In genomic region chr14:20468773-20469241, GRCh38 we compare ENCODE assay signal across 1 cellular context.
TF ChIP-seq lines count a peak whose summit lies in the region.

No MANE protein-coding gene starts in this region.

TF ChIP-seq in H1, 55 proteins besides CTCF, POLR2A, EP300 and RAD21:
- TF ChIP-seq TAF1 (IDR thresholded peaks at IDR 0.05; ENCODE audit: low read depth, low read length) (no peak), SIX5 (IDR thresholded peaks at IDR 0.05; ENCODE audit: low read depth, low read length) (no peak), SP2 (IDR thresholded peaks at IDR 0.05; ENCODE audit: low read length) (no peak), SAP30 (IDR thresholded peaks at IDR 0.05; ENCODE audit: insufficient read depth, insufficient replicate concordance, low read length) (no peak), SIN3A (conservative IDR thresholded peaks at IDR 0.05 in 1 of 2, IDR thresholded peaks at IDR 0.05 in 1 of 2; ENCODE audit: low read depth in 1 of 2, low read length in 2 of 2) (no peak), KDM5A (IDR thresholded peaks at IDR 0.05; ENCODE audit: low read length) (no peak), BACH1 (IDR thresholded peaks at IDR 0.05; ENCODE audit: low read length) (no peak), YY1 (IDR thresholded peaks at IDR 0.05; ENCODE audit: low read depth, low read length) (no peak), ATF2 (IDR thresholded peaks at IDR 0.05; ENCODE audit: low read length) (no peak), POU5F1 (IDR thresholded peaks at IDR 0.05; ENCODE audit: low read depth, low read length) (no peak), GABPA (IDR thresholded peaks at IDR 0.05; ENCODE audit: borderline replicate concordance, insufficient read depth, low read length) (no peak)
TF ChIP-seq in H1: peak in this region for 0.
